18 cellular contexts compared by ENCODE assay signal in the genomic region with DNA sequence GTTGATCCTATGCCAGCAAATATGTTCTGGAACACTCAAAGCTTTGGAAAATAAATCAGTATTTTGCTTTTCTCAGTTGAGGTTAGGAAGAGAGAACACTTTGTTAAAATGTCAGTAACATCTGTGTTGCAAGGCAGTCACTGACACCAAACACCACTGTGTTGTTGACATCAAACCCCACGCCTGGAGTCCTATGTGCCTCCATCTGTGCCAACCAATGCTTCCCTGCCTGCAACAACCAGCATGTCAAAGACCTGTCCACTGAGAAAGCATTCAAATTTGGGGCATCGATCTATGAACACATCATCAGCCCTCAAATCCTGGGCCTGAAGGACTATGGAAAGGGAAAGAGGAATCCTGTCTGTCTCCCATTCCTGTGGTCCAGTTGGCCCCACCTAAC. TPM values are rescaled to one million over a fixed set of nuclear protein-coding genes. Genes with fewer than 3 reads are reported as not detected.
DNase-seq lines count a peak whose midpoint lies in the region; TF ChIP-seq lines count a peak whose summit lies in the region.
"Had no signal": no experiment of that assay in that cellular context is flagged by ENCODE, and none has a peak within 500 bp of the region (broad histone marks: within the 10 kb centered on the region; RNA-seq: fewer than 3 reads in every experiment).

No MANE protein-coding gene starts in this region.

- in situ Hi-C loops in G401 (cut with HindIII; ENCODE audit: low sequenced_read_pairs) = no loop called here

- H3K4me1 ChIP-seq in adipocyte (ENCODE audit: control insufficient read depth, insufficient read depth, low read length) (peaks cover 20% of the 10 kb centered on the region), uterus (no peaks in the 10 kb centered on the region)
- H3K4me1 ChIP-seq: Peyer's patch had no signal

- H3K9ac ChIP-seq in adipocyte (ENCODE audit: low read length) = no peak overlapping the region
- H3K9ac ChIP-seq: BLaER1 had no signal

- TF ChIP-seq CTCF in uterus (IDR thresholded peaks at IDR 0.05) = no peak

- no peak for TF ChIP-seq POLR2A in uterus (IDR thresholded peaks at IDR 0.05)

- peaks cover 6% of the 10 kb centered on the region for H3K27me3 ChIP-seq in adipocyte (replicated peaks; ENCODE audit: control insufficient read depth, insufficient read depth, low read length)
- H3K27me3 ChIP-seq in uterus = no peaks in the 10 kb centered on the region
- H3K27me3 ChIP-seq: BLaER1, MG63, Peyer's patch had no signal

- H3K36me3 ChIP-seq in adipocyte (ENCODE audit: control insufficient read depth, insufficient read depth, low read length, severe bottlenecking) (no peaks in the 10 kb centered on the region), uterus (no peaks in the 10 kb centered on the region)
- H3K36me3 ChIP-seq: BLaER1, MG63, Peyer's patch had no signal

- H3K9me3 ChIP-seq in adipocyte (ENCODE audit: control insufficient read depth, low read length) (no peaks in the 10 kb centered on the region), uterus (no peaks in the 10 kb centered on the region)
- H3K9me3 ChIP-seq: BLaER1, MG63, Peyer's patch had no signal

- intact Hi-C loops in posterior vena cava (cut with DNase I) (no loop called here), uterus (cut with DNase I; ENCODE audit: low total_unique reads) (no loop called here)

- DNase-seq in adipocyte (ENCODE audit: low read depth) = peak; percentile 5
- peak; percentile 69 for DNase-seq in fibroblast of gingiva (ENCODE audit: low read depth)
- DNase-seq in posterior vena cava (ENCODE audit: low spot score) = peak; percentile 5
- no peak for DNase-seq in uterus
- no peak for DNase-seq in DMS153 (lab: John Stamatoyannopoulos, UW)
- no peak for DNase-seq in OCI-M1 (lab: John Stamatoyannopoulos, UW)
- DNase-seq in G401 (ENCODE audit: low spot score) = no peak
- DNase-seq: CD4-positive, CD25-positive, alpha-beta regulatory T cell; H9; KBM-7; MG63; NCI-H2029; NCI-H2227 treated with DMSO at 0.1 percent for 48 hours; NCI-H526 treated with DMSO at 0.1 percent for 48 hours; SHP77 treated with DMSO at 0.1 percent for 48 hours had no signal

- H3K4me3 ChIP-seq in adipocyte (ENCODE audit: low read length) (no peak overlapping the region), uterus (no peak overlapping the region)
- H3K4me3 ChIP-seq: BLaER1, GM23338, MG63, Peyer's patch had no signal

- H3K27ac ChIP-seq in uterus = peak overlapping the region; percentile 12 to 47
- H3K27ac ChIP-seq: BLaER1, Peyer's patch had no signal

RNA-seq across cellular contexts. Expression of gene INSIG1, which starts 22.7 kb away (rescaled TPM):
- total RNA-seq in posterior vena cava (10 to 100 TPM; 25.2 to 27.3 TPM), uterus (10 to 100 TPM; 11.0 to 46.6 (median 22.0) TPM)
- total RNA-seq in G401 (2014; rRNA removed; shearing (Covaris generic)) = 42.4 and 69.1 TPM in 2 replicates

Comparison
In these comparisons a context has a peak if more than half of its experiments do, and no peak if none do; other contexts are left out.
1. DNase-seq: peak in adipocyte (single experiment), fibroblast of gingiva (single experiment) and posterior vena cava (single experiment); none in uterus (0 of 2), DMS153 (single experiment), OCI-M1 (single experiment) and G401 (single experiment).